In genomic region chr17:7856081-7856791, GRCh38 we compare ENCODE assay signal across 8 cellular contexts. TPM values are rescaled to one million over a fixed set of nuclear protein-coding genes. Genes with fewer than 3 reads are reported as not detected.
DNase-seq lines count a peak whose midpoint lies in the region; ATAC-seq and TF ChIP-seq lines count a peak whose summit lies in the region.

No MANE protein-coding gene starts in this region.

- peak; percentile 8 for DNase-seq in NCI-H1436 (lab: John Stamatoyannopoulos, UW)
- DNase-seq in NCI-H1436 treated with DMSO at 0.1 percent for 48 hours (lab: John Stamatoyannopoulos, UW), result no peak
- peak; percentile 90 for DNase-seq in OCI-M1 (lab: John Stamatoyannopoulos, UW)
- DNase-seq in choroid plexus epithelial cell (ENCODE audit: low read depth), result peak; percentile 59
- DNase-seq in lung microvascular endothelial cell (ENCODE audit: low read depth in 2 of 2), result peak; percentile 58 to 91
- peak in 1 of 2 donors; percentile 93 for DNase-seq in vagina (ENCODE audit: extremely low spot score in 2 of 2)
- DNase-seq in mucosa of gallbladder (ENCODE audit: low spot score), result no peak

- no peak for TF ChIP-seq POLR2A in vagina (IDR thresholded peaks at IDR 0.05)

- H3K4me3 ChIP-seq in choroid plexus epithelial cell (ENCODE audit: low read depth, low read length), result peak overlapping the region; percentile 72
- peak overlapping the region; percentile 53 to 72 for H3K4me3 ChIP-seq in vagina

- intact Hi-C loops in vagina (cut with DNase I), result loop anchor here (5.0 kb wide), 1 partner anchor 34 kb away; no protein-coding TSS in a partner anchor

- no peaks in the 10 kb centered on the region for H3K9me3 ChIP-seq in vagina

- H3K36me3 ChIP-seq in vagina, result peaks cover 0 to 12% of the 10 kb centered on the region in 2 donors

- TF ChIP-seq CTCF in choroid plexus epithelial cell (conservative IDR thresholded peaks at IDR 0.05; ENCODE audit: low read depth, low read length) (no peak), vagina (IDR thresholded peaks at IDR 0.05) (no peak)

- ATAC-seq in HG02885 (IDR thresholded peaks at IDR 0.05; ENCODE audit: poor library complexity, unreplicated experiment), result no peak

- no peaks in the 10 kb centered on the region for H3K27me3 ChIP-seq in vagina

- H3K4me1 ChIP-seq in vagina, result peaks cover 47% of the 10 kb centered on the region

- peak overlapping the region; percentile 85 for H3K27ac ChIP-seq in vagina

RNA-seq across cellular contexts. Expression of gene NAA38, which starts 1.1 kb away (rescaled TPM):
- total RNA-seq in lung microvascular endothelial cell, result 152 and 178 TPM in 2 replicates
- total RNA-seq in vagina, result 83.5 TPM
- total RNA-seq in mucosa of gallbladder, result 79.0 TPM

RNA-seq across cellular contexts. Expression of gene TMEM88, which starts 1.4 kb away (rescaled TPM):
- 7.1 and 22.7 TPM in 2 replicates for total RNA-seq in lung microvascular endothelial cell
- total RNA-seq in vagina, result 26.3 TPM
- total RNA-seq in mucosa of gallbladder, result 5.8 TPM

RNA-seq across cellular contexts. Expression of gene CYB5D1, which starts 1.6 kb away (rescaled TPM):
- total RNA-seq in lung microvascular endothelial cell, result 4.6 and 5.6 TPM in 2 replicates
- 4.4 TPM for total RNA-seq in vagina
- total RNA-seq in mucosa of gallbladder, result 21.9 TPM

RNA-seq across cellular contexts. Expression of gene KDM6B, which starts 22.2 kb away (rescaled TPM):
- 1.3 and 1.8 TPM in 2 replicates for total RNA-seq in lung microvascular endothelial cell
- 12.5 TPM for total RNA-seq in vagina
- total RNA-seq in mucosa of gallbladder, result 52.5 TPM

RNA-seq across cellular contexts. Expression of gene CHD3, which starts 32.4 kb away (rescaled TPM):
- total RNA-seq in lung microvascular endothelial cell (58.0 and 58.7 TPM in 2 replicates), vagina (128 TPM), mucosa of gallbladder (127 TPM)

Comparison
In these comparisons a context has a peak if more than half of its experiments do, and no peak if none do; other contexts are left out.
1. DNase-seq: peak in NCI-H1436 (single experiment), OCI-M1 (single experiment), choroid plexus epithelial cell (single experiment) and lung microvascular endothelial cell (2 of 2); none in NCI-H1436 treated with DMSO at 0.1 percent for 48 hours (single experiment) and mucosa of gallbladder (single experiment).